17 cellular contexts compared by ENCODE assay signal in genomic region chr11:77299528-77299993, GRCh38. TPM values are rescaled to one million over a fixed set of nuclear protein-coding genes. Genes with fewer than 3 reads are reported as not detected.
A peak's percentile ranks its signal among the peaks of the same experiment; 100 is the strongest.
DNase-seq lines count a peak whose midpoint lies in the region; ATAC-seq and TF ChIP-seq lines count a peak whose summit lies in the region.
"Had no signal": no experiment of that assay in that cellular context is flagged by ENCODE, and none has a peak within 500 bp of the region (broad histone marks: within the 10 kb centered on the region; RNA-seq: fewer than 3 reads in every experiment).

No MANE protein-coding gene starts in this region.

- H3K9me3 ChIP-seq in PC-9 (ENCODE audit: insufficient read depth, low read depth) (peaks cover 13% of the 10 kb centered on the region), esophagus squamous epithelium (no peaks in the 10 kb centered on the region), testis (no peaks in the 10 kb centered on the region)
- H3K9me3 ChIP-seq: ascending aorta, right atrium auricular region, SJSA1 had no signal

- H3K27me3 ChIP-seq in PC-9 (ENCODE audit: insufficient read depth, low read depth) = no peaks in the 10 kb centered on the region
- H3K27me3 ChIP-seq in esophagus squamous epithelium = no peaks in the 10 kb centered on the region
- no peaks in the 10 kb centered on the region for H3K27me3 ChIP-seq in testis
- H3K27me3 ChIP-seq: ascending aorta, right atrium auricular region, SJSA1 had no signal

- H3K4me1 ChIP-seq in PC-9 (replicated peaks; ENCODE audit: insufficient read depth) (peaks cover 27% of the 10 kb centered on the region), esophagus squamous epithelium (peaks cover 0 to 13% (median 5%) of the 10 kb centered on the region in 3 donors), testis (no peaks in the 10 kb centered on the region)
- H3K4me1 ChIP-seq: ascending aorta, right atrium auricular region, SJSA1 had no signal

- intact Hi-C loops in PC-9 (cut with micrococcal nuclease; ENCODE audit: unreplicated experiment) = no loop called here
- intact Hi-C loops in esophagus squamous epithelium (cut with DNase I) = no loop called here
- intact Hi-C loops in testis (cut with DNase I; ENCODE audit: low total_unique reads) = no loop called here

- no peak overlapping the region for H3K4me3 Mint-ChIP-seq in activated CD8-positive, alpha-beta memory T cell treated with anti-CD3 and anti-CD28 coated beads, Interleukin-2, amount 10 ng/mL, durations not matched to agents 7 days and 5 days
- H3K4me3 Mint-ChIP-seq in activated naive CD8-positive, alpha-beta T cell treated with anti-CD3 and anti-CD28 coated beads for 36 hours = no peak overlapping the region
- H3K4me3 Mint-ChIP-seq: naive thymus-derived CD8-positive, alpha-beta T cell had no signal

- peaks cover 3% of the 10 kb centered on the region for H3K4me1 Mint-ChIP-seq in activated CD8-positive, alpha-beta memory T cell treated with anti-CD3 and anti-CD28 coated beads, Interleukin-2, amount 10 ng/mL, durations not matched to agents 7 days and 5 days
- H3K4me1 Mint-ChIP-seq in activated naive CD8-positive, alpha-beta T cell treated with anti-CD3 and anti-CD28 coated beads for 36 hours = no peaks in the 10 kb centered on the region
- H3K4me1 Mint-ChIP-seq: naive thymus-derived CD8-positive, alpha-beta T cell had no signal

- DNase-seq in COLO668 (lab: John Stamatoyannopoulos, UW; ENCODE audit: unreplicated experiment) (peak; percentile 66), HEK293T (ENCODE audit: extremely low spot score) (no peak), PC-9 (peak; percentile 77 to 98), esophagus squamous epithelium (lab: John Stamatoyannopoulos, UW) (no peak), testis (no peak)
- no peak for DNase-seq in activated CD8-positive, alpha-beta memory T cell treated with anti-CD3 and anti-CD28 coated beads, Interleukin-2, amount 10 ng/mL, durations not matched to agents 7 days and 5 days
- no peak for DNase-seq in activated naive CD8-positive, alpha-beta T cell treated with anti-CD3 and anti-CD28 coated beads for 36 hours
- DNase-seq: effector CD4-positive, alpha-beta T cell; GDM1; KBM-7; left cardiac atrium; naive thymus-derived CD8-positive, alpha-beta T cell; WERI-Rb-1 had no signal

- H3K9me3 Mint-ChIP-seq in activated CD8-positive, alpha-beta memory T cell treated with anti-CD3 and anti-CD28 coated beads, Interleukin-2, amount 10 ng/mL, durations not matched to agents 7 days and 5 days (ENCODE audit: low read depth) = no peaks in the 10 kb centered on the region
- no peaks in the 10 kb centered on the region for H3K9me3 Mint-ChIP-seq in activated naive CD8-positive, alpha-beta T cell treated with anti-CD3 and anti-CD28 coated beads for 36 hours

- POLR2A ChIA-PET in HEK293T (lab: Yijun Ruan, JAX) = no interaction called here
- POLR2A ChIA-PET in PC-9 (lab: Charles Lee; ENCODE audit: unreplicated experiment) = interaction anchor here (0.6 to 0.9 kb wide), 2 partner anchors 13 to 19 kb away, joined by 5 to 10 read pairs; no protein-coding TSS in a partner anchor

- peaks cover 4% of the 10 kb centered on the region for H3K27me3 Mint-ChIP-seq in activated CD8-positive, alpha-beta memory T cell treated with anti-CD3 and anti-CD28 coated beads, Interleukin-2, amount 10 ng/mL, durations not matched to agents 7 days and 5 days
- peaks cover 5% of the 10 kb centered on the region for H3K27me3 Mint-ChIP-seq in activated naive CD8-positive, alpha-beta T cell treated with anti-CD3 and anti-CD28 coated beads for 36 hours

- H3K36me3 ChIP-seq in PC-9 (ENCODE audit: low read depth) (no peaks in the 10 kb centered on the region), esophagus squamous epithelium (no peaks in the 10 kb centered on the region), testis (ENCODE audit: low read depth, missing control alignments) (no peaks in the 10 kb centered on the region)
- H3K36me3 ChIP-seq: ascending aorta, right atrium auricular region, SJSA1, WERI-Rb-1 had no signal

- TF ChIP-seq CTCF in PC-9 (conservative IDR thresholded peaks at IDR 0.05) (no peak), esophagus squamous epithelium (IDR thresholded peaks at IDR 0.05) (no peak), testis (IDR thresholded peaks at IDR 0.05) (no peak)

- H3K79me2 ChIP-seq in PC-9 (ENCODE audit: low read depth) = no peaks in the 10 kb centered on the region

- peaks cover 28% of the 10 kb centered on the region for H3F3A ChIP-seq in PC-9 (ENCODE audit: insufficient read depth, low read depth)

- H3K4me2 ChIP-seq in PC-9 = peak overlapping the region; percentile 44

- H3K27ac ChIP-seq in PC-9 = peak overlapping the region; percentile 95
- H3K27ac ChIP-seq in esophagus squamous epithelium = peak overlapping the region; percentile 28 to 76 (median 64)
- no peak overlapping the region for H3K27ac ChIP-seq in testis
- H3K27ac ChIP-seq: ascending aorta, right atrium auricular region, SJSA1, WERI-Rb-1 had no signal

- H3K36me3 Mint-ChIP-seq in activated CD8-positive, alpha-beta memory T cell treated with anti-CD3 and anti-CD28 coated beads, Interleukin-2, amount 10 ng/mL, durations not matched to agents 7 days and 5 days = no peaks in the 10 kb centered on the region
- no peaks in the 10 kb centered on the region for H3K36me3 Mint-ChIP-seq in activated naive CD8-positive, alpha-beta T cell treated with anti-CD3 and anti-CD28 coated beads for 36 hours

- H3K4me3 ChIP-seq in PC-9 (no peak overlapping the region), esophagus squamous epithelium (no peak overlapping the region), testis (no peak overlapping the region)
- H3K4me3 ChIP-seq: ascending aorta, right atrium auricular region, SJSA1 had no signal

- H2AFZ ChIP-seq in PC-9 = no peak overlapping the region

- BruUV-seq in PC-9 (replicated peaks; lab: Mats Ljungman, UMichigan) = no TSS peak

- no peak for TF ChIP-seq POLR2A in esophagus squamous epithelium (IDR thresholded peaks at IDR 0.05)
- no peak for TF ChIP-seq POLR2A in testis (IDR thresholded peaks at IDR 0.05)

- H4K20me1 ChIP-seq in PC-9 (ENCODE audit: insufficient read depth) = no peaks in the 10 kb centered on the region

- no peak for ATAC-seq in activated CD8-positive, alpha-beta memory T cell treated with anti-CD3 and anti-CD28 coated beads, Interleukin-2, amount 10 ng/mL, durations not matched to agents 7 days and 5 days
- ATAC-seq in GM18870 (IDR thresholded peaks at IDR 0.05; ENCODE audit: unreplicated experiment) = no peak
- ATAC-seq: left cardiac atrium; naive thymus-derived CD8-positive, alpha-beta T cell had no signal

- no peak overlapping the region for H3K27ac Mint-ChIP-seq in activated CD8-positive, alpha-beta memory T cell treated with anti-CD3 and anti-CD28 coated beads, Interleukin-2, amount 10 ng/mL, durations not matched to agents 7 days and 5 days
- H3K27ac Mint-ChIP-seq in activated naive CD8-positive, alpha-beta T cell treated with anti-CD3 and anti-CD28 coated beads for 36 hours = no peak overlapping the region
- H3K27ac Mint-ChIP-seq: naive thymus-derived CD8-positive, alpha-beta T cell had no signal

- WGBS in esophagus squamous epithelium, 2 donors = 45 to 57% methylated on average over 1 to 2 of the region's 2 CpGs
- 33 to 76% methylated on average over 2 of the region's 2 CpGs for WGBS in testis, 2 donors

- H3K9me2 ChIP-seq in PC-9 (ENCODE audit: insufficient read depth) = no peaks in the 10 kb centered on the region

- CTCF ChIA-PET in HEK293T (lab: Yijun Ruan, JAX) = interaction anchor here (0.5 kb wide), 1 partner anchor 50 kb away, joined by 4 read pairs; no protein-coding TSS in a partner anchor
- CTCF ChIA-PET in PC-9 (lab: Charles Lee) = interaction anchor here (1.0 kb wide), 1 partner anchor 104 kb away, joined by 4 read pairs; no protein-coding TSS in a partner anchor
- CTCF ChIA-PET in activated CD8-positive, alpha-beta memory T cell treated with anti-CD3 and anti-CD28 coated beads, Interleukin-2, amount 10 ng/mL, durations not matched to agents 7 days and 5 days (lab: Charles Lee) = no interaction called here

TF ChIP-seq in HEK293T, 16 proteins besides CTCF, POLR2A, EP300 and RAD21:
- TF ChIP-seq PKNOX1 (IDR thresholded peaks at IDR 0.05) (0 out of 2 replicates have a peak, but pooled peaks have one; percentile 19), FOXM1 (IDR thresholded peaks at IDR 0.05; ENCODE audit: borderline replicate concordance) (no peak)

RNA-seq across cellular contexts. Expression of gene GDPD4, which starts 1.9 kb away (rescaled TPM):
- not detected in 2 replicates for total RNA-seq in PC-9 (2021)
- not detected for total RNA-seq in esophagus squamous epithelium
- total RNA-seq in activated CD8-positive, alpha-beta memory T cell treated with anti-CD3 and anti-CD28 coated beads, Interleukin-2, amount 10 ng/mL, durations not matched to agents 7 days and 5 days = not detected
- total RNA-seq in activated naive CD8-positive, alpha-beta T cell treated with anti-CD3 and anti-CD28 coated beads for 36 hours = not detected
- total RNA-seq in testis = 10 to 100 TPM; 22.6 to 27.2 TPM
- 11.9 TPM for polyA plus RNA-seq in testis (ENCODE audit: insufficient read depth, low read depth, low replicate concordance)
- total RNA-seq: ascending aorta; left cardiac atrium; naive thymus-derived CD8-positive, alpha-beta T cell; right atrium auricular region; SJSA1 had no signal
- polyA plus RNA-seq: naive thymus-derived CD8-positive, alpha-beta T cell had no signal

Comparison
In these comparisons a context has a peak if more than half of its experiments do, and no peak if none do; other contexts are left out.
1. DNase-seq: peak in COLO668 (single experiment) and PC-9 (2 of 2); none in HEK293T (single experiment), esophagus squamous epithelium (single experiment), activated CD8-positive, alpha-beta memory T cell treated with anti-CD3 and anti-CD28 coated beads, Interleukin-2, amount 10 ng/mL, durations not matched to agents 7 days and 5 days (single experiment), activated naive CD8-positive, alpha-beta T cell treated with anti-CD3 and anti-CD28 coated beads for 36 hours (single experiment) and testis (single experiment).
2. H3K27ac ChIP-seq: peak in PC-9 (single experiment) and esophagus squamous epithelium (4 of 4); none in testis (0 of 2).
3. RNA of gene GDPD4, which starts 1.9 kb away (total RNA-seq): 22.6 to 27.2 TPM in testis; not detected in PC-9, not detected in esophagus squamous epithelium, not detected in activated CD8-positive, alpha-beta memory T cell treated with anti-CD3 and anti-CD28 coated beads, Interleukin-2, amount 10 ng/mL, durations not matched to agents 7 days and 5 days and not detected in activated naive CD8-positive, alpha-beta T cell treated with anti-CD3 and anti-CD28 coated beads for 36 hours; every median in the first group is over 10 times any median in the second.